ENCODE assay signal across 8 cellular contexts in genomic region chr16:56625140-56625942, GRCh38. TPM values are rescaled to one million over a fixed set of nuclear protein-coding genes. Genes with fewer than 3 reads are reported as not detected.
DNase-seq lines count a peak whose midpoint lies in the region; ATAC-seq and TF ChIP-seq lines count a peak whose summit lies in the region.

Gene MT1E, plus strand, starts transcription at chr16:56625781. Its CDS starts 71 bp downstream, at chr16:56625852.

- TF ChIP-seq POLR2A in transverse colon (IDR thresholded peaks at IDR 0.05): peak; percentile 97

- H3K4me1 ChIP-seq in ACC112 (ENCODE audit: control insufficient read depth, insufficient read depth, low read length, unreplicated experiment) (peaks cover 8% of the 10 kb centered on the region), transverse colon (peaks cover 0 to 22% (median 17%) of the 10 kb centered on the region in 4 donors)

- intact Hi-C loops in Right ventricle myocardium inferior (cut with DNase I): loop anchor here (1.0 kb wide), 1 partner anchor 14 kb away; no protein-coding TSS in a partner anchor
- intact Hi-C loops in transverse colon (cut with DNase I; ENCODE audit: low total_unique reads): loop anchor here (5.0 kb wide), 1 partner anchor 57 kb away; the partner anchor contains the start of gene MT1X

- H3K36me3 ChIP-seq in ACC112 (ENCODE audit: insufficient read depth, low read length): no peaks in the 10 kb centered on the region
- H3K36me3 ChIP-seq in transverse colon: no peaks in the 10 kb centered on the region

- TF ChIP-seq CTCF in transverse colon (IDR thresholded peaks at IDR 0.05): no peak

- in situ Hi-C loops in transverse colon (cut with MboI; ENCODE audit: low pct_ligation_motif_present in 1 of 4, low pct_unique_long_range_greater_than_20kb in 1 of 4, low sequenced_read_pairs in 3 of 4): no loop called here

- H3K27me3 ChIP-seq in ACC112 (ENCODE audit: insufficient read depth, low read length) (no peaks in the 10 kb centered on the region), transverse colon (no peaks in the 10 kb centered on the region)

- H3K4me1 Mint-ChIP-seq in activated naive CD8-positive, alpha-beta T cell treated with anti-CD3 and anti-CD28 coated beads for 36 hours: peaks cover 17% of the 10 kb centered on the region

- ATAC-seq in GM21737 (IDR thresholded peaks at IDR 0.05; ENCODE audit: unreplicated experiment) (peak; percentile 55), Right ventricle myocardium inferior (peak; percentile 96)

- H3K4me3 Mint-ChIP-seq in activated naive CD8-positive, alpha-beta T cell treated with anti-CD3 and anti-CD28 coated beads for 36 hours: peak within 1 kb of the TSS; percentile 84

- whole genome bisulfite sequencing in transverse colon (ENCODE audit: low coverage in 1 of 2), 2 donors: 1 to 40% methylated on average over 1 to 43 of the region's 62 CpGs

- H3K27ac ChIP-seq in ACC112 (ENCODE audit: low read depth, low read length) (peak within 1 kb of the TSS; percentile 88), transverse colon (peak within 1 kb of the TSS; percentile 85 to 90 (median 90))

- DNase-seq in NCI-H774 (lab: John Stamatoyannopoulos, UW): peak; percentile 69
- DNase-seq in activated naive CD8-positive, alpha-beta T cell treated with anti-CD3 and anti-CD28 coated beads for 36 hours: peak; percentile 82
- DNase-seq in Right ventricle myocardium inferior (ENCODE audit: missing footprints): peak; percentile 91
- peak in 36 of 56 donors; percentile 28 to 74 (median 53) for DNase-seq in nucleus accumbens (lab: John Stamatoyannopoulos, UW)
- peak; percentile 83 for DNase-seq in transverse colon
- no peak for DNase-seq in NCI-H82 (lab: John Stamatoyannopoulos, UW)

- H3K4me3 ChIP-seq in ACC112 (ENCODE audit: low read depth, low read length) (peak within 1 kb of the TSS; percentile 96), transverse colon (peak within 1 kb of the TSS; percentile 38 to 61 (median 54))

- peaks cover 21% of the 10 kb centered on the region for H3K79me2 ChIP-seq in ACC112 (ENCODE audit: control insufficient read depth, insufficient read depth, low read length, unreplicated experiment)

- TF ChIP-seq EP300 in transverse colon (IDR thresholded peaks at IDR 0.05; ENCODE audit: low read depth): peak; percentile 91

- peak within 1 kb of the TSS; percentile 84 for H2AFZ ChIP-seq in ACC112 (ENCODE audit: low read length, unreplicated experiment)

- no peaks in the 10 kb centered on the region for H3K9me3 Mint-ChIP-seq in activated naive CD8-positive, alpha-beta T cell treated with anti-CD3 and anti-CD28 coated beads for 36 hours

- H3K9me3 ChIP-seq in transverse colon: no peaks in the 10 kb centered on the region

- H3K36me3 Mint-ChIP-seq in activated naive CD8-positive, alpha-beta T cell treated with anti-CD3 and anti-CD28 coated beads for 36 hours: peaks cover 1% of the 10 kb centered on the region

- peaks cover 40% of the 10 kb centered on the region for H3K27me3 Mint-ChIP-seq in activated naive CD8-positive, alpha-beta T cell treated with anti-CD3 and anti-CD28 coated beads for 36 hours

- H3K27ac Mint-ChIP-seq in activated naive CD8-positive, alpha-beta T cell treated with anti-CD3 and anti-CD28 coated beads for 36 hours: peak within 1 kb of the TSS; percentile 80

RNA-seq across cellular contexts. Expression of gene MT1E, which starts in this region (rescaled TPM):
- total RNA-seq in activated naive CD8-positive, alpha-beta T cell treated with anti-CD3 and anti-CD28 coated beads for 36 hours: 10 to 100 TPM; 67.1 to 68.9 TPM
- total RNA-seq in Right ventricle myocardium inferior: 136 TPM
- total RNA-seq in transverse colon: 1,000 to 10,000 TPM in 1 of 4 donors, 100 to 1,000 TPM in 3; 109 to 1,058 (median 257) TPM
